8 cellular contexts compared by ENCODE assay signal in genomic region chr5:65213921-65214525, GRCh38.
DNase-seq lines count a peak whose midpoint lies in the region; ATAC-seq, FAIRE-seq and TF ChIP-seq lines count a peak whose summit lies in the region.

No MANE protein-coding gene starts in this region.

- H4K20me1 ChIP-seq in hepatocyte (ENCODE audit: insufficient read depth, poor library complexity, severe bottlenecking) = no peaks in the 10 kb centered on the region

- H3K4me1 Mint-ChIP-seq in activated T-helper 1 cell treated with anti-CD3 and anti-CD28 coated beads, Interleukin-12 subunit alpha, Interleukin-12 subunit beta, Interleukin-2, Interleukin-4 antibody, amounts not matched to agents 30 ng/mL and 10 ng/mL and 1 ng/mL, durations not matched to agents 14 hours and 24 hours and 36 hours (ENCODE audit: low read depth) = no peaks in the 10 kb centered on the region
- H3K4me1 Mint-ChIP-seq in activated CD8-positive, alpha-beta T cell treated with anti-CD3 and anti-CD28 coated beads, Interleukin-2, amount 10 ng/mL, durations not matched to agents 7 days and 5 days (ENCODE audit: low read depth) = no peaks in the 10 kb centered on the region

- CTCF ChIA-PET in A549 (lab: Yijun Ruan, JAX) = interaction anchor here (0.5 to 2.0 kb wide), 3 partner anchors 10 to 111 kb away, joined by 3 to 6 read pairs (median 5); no protein-coding TSS in a partner anchor
- CTCF ChIA-PET in activated CD8-positive, alpha-beta T cell treated with anti-CD3 and anti-CD28 coated beads, Interleukin-2, amount 10 ng/mL, durations not matched to agents 7 days and 5 days (lab: Charles Lee) = no interaction called here

- no peak overlapping the region for H3K27ac ChIP-seq in A549
- H3K27ac ChIP-seq in hepatocyte = no peak overlapping the region

- no peak overlapping the region for H3K4me3 Mint-ChIP-seq in activated T-helper 1 cell treated with anti-CD3 and anti-CD28 coated beads, Interleukin-12 subunit alpha, Interleukin-12 subunit beta, Interleukin-2, Interleukin-4 antibody, amounts not matched to agents 30 ng/mL and 10 ng/mL and 1 ng/mL, durations not matched to agents 14 hours and 24 hours and 36 hours
- H3K4me3 Mint-ChIP-seq in activated CD8-positive, alpha-beta T cell treated with anti-CD3 and anti-CD28 coated beads, Interleukin-2, amount 10 ng/mL, durations not matched to agents 7 days and 5 days = no peak overlapping the region

- H3K4me3 ChIP-seq in A549 (no peak overlapping the region), hepatocyte (no peak overlapping the region)

- no peak overlapping the region for H2AFZ ChIP-seq in hepatocyte

- no peaks in the 10 kb centered on the region for H3K36me3 Mint-ChIP-seq in activated T-helper 1 cell treated with anti-CD3 and anti-CD28 coated beads, Interleukin-12 subunit alpha, Interleukin-12 subunit beta, Interleukin-2, Interleukin-4 antibody, amounts not matched to agents 30 ng/mL and 10 ng/mL and 1 ng/mL, durations not matched to agents 14 hours and 24 hours and 36 hours (ENCODE audit: low read depth)
- no peaks in the 10 kb centered on the region for H3K36me3 Mint-ChIP-seq in activated CD8-positive, alpha-beta T cell treated with anti-CD3 and anti-CD28 coated beads, Interleukin-2, amount 10 ng/mL, durations not matched to agents 7 days and 5 days (ENCODE audit: low read depth)

- H3K79me2 ChIP-seq in hepatocyte = no peaks in the 10 kb centered on the region

- FAIRE-seq in A549 (lab: Jason Lieb, UNC) (no peak), H54 (lab: Jason Lieb, UNC) (peak; percentile 11)

- no peak for TF ChIP-seq POLR2A in A549 (IDR thresholded peaks at IDR 0.05; ENCODE audit: low read length)
- no peak for TF ChIP-seq POLR2A in H54 (IDR thresholded peaks at IDR 0.05; ENCODE audit: low read depth, low read length)

- no peak overlapping the region for H3K4me2 ChIP-seq in A549
- no peak overlapping the region for H3K4me2 ChIP-seq in hepatocyte

- no peaks in the 10 kb centered on the region for H3K36me3 ChIP-seq in hepatocyte (replicated peaks; ENCODE audit: insufficient read depth, low read depth)

- in situ Hi-C loops in SK-MEL-5 (cut with HindIII; ENCODE audit: low pct_unique_long_range_greater_than_20kb, low sequenced_read_pairs) = no loop called here

- H3K27ac Mint-ChIP-seq in activated T-helper 1 cell treated with anti-CD3 and anti-CD28 coated beads, Interleukin-12 subunit alpha, Interleukin-12 subunit beta, Interleukin-2, Interleukin-4 antibody, amounts not matched to agents 30 ng/mL and 10 ng/mL and 1 ng/mL, durations not matched to agents 14 hours and 24 hours and 36 hours = no peak overlapping the region
- H3K27ac Mint-ChIP-seq in activated CD8-positive, alpha-beta T cell treated with anti-CD3 and anti-CD28 coated beads, Interleukin-2, amount 10 ng/mL, durations not matched to agents 7 days and 5 days = no peak overlapping the region

- no peaks in the 10 kb centered on the region for H3K9me2 ChIP-seq in hepatocyte (replicated peaks; ENCODE audit: insufficient read depth)

- H3K27me3 Mint-ChIP-seq in activated T-helper 1 cell treated with anti-CD3 and anti-CD28 coated beads, Interleukin-12 subunit alpha, Interleukin-12 subunit beta, Interleukin-2, Interleukin-4 antibody, amounts not matched to agents 30 ng/mL and 10 ng/mL and 1 ng/mL, durations not matched to agents 14 hours and 24 hours and 36 hours (ENCODE audit: insufficient read depth) = peaks cover 2% of the 10 kb centered on the region
- H3K27me3 Mint-ChIP-seq in activated CD8-positive, alpha-beta T cell treated with anti-CD3 and anti-CD28 coated beads, Interleukin-2, amount 10 ng/mL, durations not matched to agents 7 days and 5 days (ENCODE audit: low read depth) = peaks cover 2% of the 10 kb centered on the region

- DNase-seq in A549 (ENCODE audit: low read depth in 1 of 2, low spot score in 1 of 2) = peak; percentile 36 to 53
- no peak for DNase-seq in H54 (ENCODE audit: insufficient read length, low spot score)
- peak; percentile 80 for DNase-seq in SK-MEL-5 (ENCODE audit: low read depth, low spot score)
- peak; percentile 30 for DNase-seq in hepatocyte (ENCODE audit: low spot score)
- DNase-seq in C1 segment of cervical spinal cord (lab: John Stamatoyannopoulos, UW) = no peak
- DNase-seq in activated T-helper 1 cell treated with anti-CD3 and anti-CD28 coated beads, Interleukin-12 subunit alpha, Interleukin-12 subunit beta, Interleukin-2, Interleukin-4 antibody, amounts not matched to agents 30 ng/mL and 10 ng/mL and 1 ng/mL, durations not matched to agents 14 hours and 24 hours and 36 hours (ENCODE audit: low spot score) = no peak
- DNase-seq in activated CD8-positive, alpha-beta T cell treated with anti-CD3 and anti-CD28 coated beads, Interleukin-2, amount 10 ng/mL, durations not matched to agents 7 days and 5 days = no peak

- H3K9me3 Mint-ChIP-seq in activated T-helper 1 cell treated with anti-CD3 and anti-CD28 coated beads, Interleukin-12 subunit alpha, Interleukin-12 subunit beta, Interleukin-2, Interleukin-4 antibody, amounts not matched to agents 30 ng/mL and 10 ng/mL and 1 ng/mL, durations not matched to agents 14 hours and 24 hours and 36 hours = no peaks in the 10 kb centered on the region
- no peaks in the 10 kb centered on the region for H3K9me3 Mint-ChIP-seq in activated CD8-positive, alpha-beta T cell treated with anti-CD3 and anti-CD28 coated beads, Interleukin-2, amount 10 ng/mL, durations not matched to agents 7 days and 5 days (ENCODE audit: insufficient read depth)

- H3K4me1 ChIP-seq in A549 (no peaks in the 10 kb centered on the region), hepatocyte (ENCODE audit: insufficient read depth) (no peaks in the 10 kb centered on the region)

- no peaks in the 10 kb centered on the region for H3K27me3 ChIP-seq in hepatocyte

- TF ChIP-seq EP300 in A549 (IDR thresholded peaks at IDR 0.05) = no peak

- POLR2A ChIA-PET in A549 (lab: Yijun Ruan, JAX) = no interaction called here
- POLR2A ChIA-PET in activated CD8-positive, alpha-beta T cell treated with anti-CD3 and anti-CD28 coated beads, Interleukin-2, amount 10 ng/mL, durations not matched to agents 7 days and 5 days (lab: Charles Lee) = no interaction called here

- intact Hi-C loops in activated T-helper 1 cell treated with anti-CD3 and anti-CD28 coated beads, Interleukin-12 subunit alpha, Interleukin-12 subunit beta, Interleukin-2, Interleukin-4 antibody, amounts not matched to agents 30 ng/mL and 10 ng/mL and 1 ng/mL, durations not matched to agents 14 hours and 24 hours and 36 hours (cut with micrococcal nuclease) = loop anchor here (5.0 to 10.0 kb wide), 2 partner anchors 268 to 1799 kb away; partner anchors contain the start of gene ADAMTS6

- ATAC-seq in A549 (peak; percentile 88 to 95; a peak in 5 of 6 replicates), GM21737 (IDR thresholded peaks at IDR 0.05; ENCODE audit: unreplicated experiment) (no peak)
- ATAC-seq in activated CD8-positive, alpha-beta T cell treated with anti-CD3 and anti-CD28 coated beads, Interleukin-2, amount 10 ng/mL, durations not matched to agents 7 days and 5 days = no peak

- peak; percentile 25; a peak in 1 of 5 replicates for TF ChIP-seq RAD21 in A549 (conservative IDR thresholded peaks at IDR 0.05 in 1 of 2, IDR thresholded peaks at IDR 0.05 in 1 of 2)

- H3K9me3 ChIP-seq in A549 (no peaks in the 10 kb centered on the region), hepatocyte (ENCODE audit: low read depth) (no peaks in the 10 kb centered on the region)

- 56% methylated on average over 6 of the region's 6 CpGs for WGBS in A549 (ENCODE audit: missing lambda C conversion rate)
- WGBS in hepatocyte (ENCODE audit: low lambda C conversion rate, missing lambda C conversion rate) = 90% methylated on average over 6 of the region's 6 CpGs

- TF ChIP-seq CTCF in A549 (IDR thresholded peaks at IDR 0.05) (peak; percentile 40; the same call in 2 of the 3 replicates), hepatocyte (IDR thresholded peaks at IDR 0.05; ENCODE audit: poor library complexity) (peak; percentile 35)

TF ChIP-seq in A549, 52 proteins besides CTCF, POLR2A, EP300 and RAD21:
- TF ChIP-seq ELK1 (IDR thresholded peaks at IDR 0.05; ENCODE audit: low read depth, low read length) (no peak), FOXS1 (CRISPR knock-in tag; IDR thresholded peaks at IDR 0.05) (no peak), NFE2L2 (conservative IDR thresholded peaks at IDR 0.05; ENCODE audit: low read length) (no peak), SMC3 (IDR thresholded peaks at IDR 0.05) (peak; percentile 41; the same call in 1 of the 3 replicates), HMGXB4 (CRISPR knock-in tag; IDR thresholded peaks at IDR 0.05; ENCODE audit: borderline replicate concordance) (no peak), RCOR1 (IDR thresholded peaks at IDR 0.05; ENCODE audit: low read depth, low read length) (no peak), GATA3 (IDR thresholded peaks at IDR 0.05; ENCODE audit: borderline replicate concordance) (no peak)
TF ChIP-seq in A549: peak in this region for 1.

Comparison
In these comparisons a context has a peak if more than half of its experiments do, and no peak if none do; other contexts are left out.
1. ATAC-seq: peak in A549 (2 of 2); none in activated CD8-positive, alpha-beta T cell treated with anti-CD3 and anti-CD28 coated beads, Interleukin-2, amount 10 ng/mL, durations not matched to agents 7 days and 5 days (single experiment) and GM21737 (single experiment).
2. DNase-seq: peak in A549 (2 of 2), SK-MEL-5 (single experiment) and hepatocyte (single experiment); none in H54 (single experiment), C1 segment of cervical spinal cord (0 of 14), activated T-helper 1 cell treated with anti-CD3 and anti-CD28 coated beads, Interleukin-12 subunit alpha, Interleukin-12 subunit beta, Interleukin-2, Interleukin-4 antibody, amounts not matched to agents 30 ng/mL and 10 ng/mL and 1 ng/mL, durations not matched to agents 14 hours and 24 hours and 36 hours (single experiment) and activated CD8-positive, alpha-beta T cell treated with anti-CD3 and anti-CD28 coated beads, Interleukin-2, amount 10 ng/mL, durations not matched to agents 7 days and 5 days (single experiment).